ENCODE assay signal across 11 cellular contexts in the genomic region with DNA sequence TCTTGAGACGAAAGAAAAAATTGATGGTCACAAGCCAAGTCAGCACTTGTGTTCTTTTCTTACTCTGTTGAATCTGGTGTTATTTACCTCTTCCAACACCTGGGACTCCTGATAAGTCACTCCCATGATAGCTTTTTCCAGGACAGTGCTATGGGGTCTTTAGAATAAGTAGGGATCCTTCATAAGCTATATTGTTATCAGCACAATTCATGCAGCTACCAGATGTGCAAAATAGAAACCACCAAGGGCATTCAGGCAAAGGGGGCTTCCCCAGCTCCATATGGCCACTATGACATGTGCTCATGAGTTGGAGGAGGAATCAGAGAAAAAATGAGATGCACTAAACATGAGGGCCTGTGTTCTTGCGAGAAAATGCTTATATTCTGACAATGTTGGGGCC. TPM values are rescaled to one million over a fixed set of nuclear protein-coding genes. Genes with fewer than 3 reads are reported as not detected.
DNase-seq lines count a peak whose midpoint lies in the region; ATAC-seq and TF ChIP-seq lines count a peak whose summit lies in the region.
"Had no signal": no experiment of that assay in that cellular context is flagged by ENCODE, and none has a peak within 500 bp of the region (broad histone marks: within the 10 kb centered on the region; RNA-seq: fewer than 3 reads in every experiment).

No MANE protein-coding gene starts in this region.

- peak overlapping the region; percentile 15 for H2AFZ ChIP-seq in neural cell (ENCODE audit: low read depth, low read length)

- intact Hi-C loops in activated T-helper 2 cell treated with anti-CD3 and anti-CD28 coated beads, Interferon-gamma antibody, Interleukin-2, Interleukin-4, amounts not matched to agents 10 μg/mL and 5 μg/mL and 100 μg/mL, durations not matched to agents 14 hours and 24 hours and 36 hours (cut with micrococcal nuclease), result no loop called here

- H3K9ac ChIP-seq in neural cell (ENCODE audit: low read length), result no peak overlapping the region

- H3F3A ChIP-seq in neural cell (ENCODE audit: insufficient read depth, low read length, poor library complexity, severe bottlenecking), result no peaks in the 10 kb centered on the region

- peak overlapping the region; percentile 41 for H3K4me3 ChIP-seq in neural cell (ENCODE audit: low read length)
- H3K4me3 ChIP-seq: SJSA1 had no signal

- H3K27ac ChIP-seq in neural cell (ENCODE audit: low read length), result peak overlapping the region; percentile 72
- H3K27ac ChIP-seq: SJSA1 had no signal

- H3K27me3 ChIP-seq in neural cell (ENCODE audit: insufficient read depth, low read depth, low read length), result no peaks in the 10 kb centered on the region

- DNase-seq in activated CD4-positive, alpha-beta T cell treated with anti-CD3 and anti-CD28 coated beads for 48 hours, result peak; percentile 57
- DNase-seq in activated CD4-positive, alpha-beta T cell treated with anti-CD3 and anti-CD28 coated beads, Interleukin-2, amount 50 U/mL, for 1 hour, result no peak
- DNase-seq in activated T-helper 2 cell treated with anti-CD3 and anti-CD28 coated beads, Interferon-gamma antibody, Interleukin-2, Interleukin-4, amounts not matched to agents 10 μg/mL and 5 μg/mL and 100 μg/mL, durations not matched to agents 14 hours and 24 hours and 36 hours (ENCODE audit: low spot score), result no peak
- no peak for DNase-seq in chondrocyte (ENCODE audit: low spot score)
- DNase-seq in endothelial cell (ENCODE audit: low spot score), result no peak
- DNase-seq: NCI-H526 had no signal

- peaks cover 19% of the 10 kb centered on the region for H3K36me3 Mint-ChIP-seq in activated T-helper 2 cell treated with anti-CD3 and anti-CD28 coated beads, Interferon-gamma antibody, Interleukin-2, Interleukin-4, amounts not matched to agents 10 μg/mL and 5 μg/mL and 100 μg/mL, durations not matched to agents 14 hours and 24 hours and 36 hours (ENCODE audit: low read depth)
- H3K36me3 Mint-ChIP-seq in chondrocyte (ENCODE audit: low read depth) (no peaks in the 10 kb centered on the region), endothelial cell (ENCODE audit: low read depth, unreplicated experiment) (no peaks in the 10 kb centered on the region)
- H3K36me3 Mint-ChIP-seq: type B pancreatic cell had no signal

- ATAC-seq in HG02884 (IDR thresholded peaks at IDR 0.05; ENCODE audit: unreplicated experiment) (peak; percentile 45), GM19035 (IDR thresholded peaks at IDR 0.05; ENCODE audit: unreplicated experiment) (no peak)

- no peaks in the 10 kb centered on the region for H3K79me2 ChIP-seq in neural cell (replicated peaks; ENCODE audit: insufficient read depth, low read length)

- H3K9me2 ChIP-seq in neural cell (ENCODE audit: insufficient read depth, low read length), result no peaks in the 10 kb centered on the region

- peaks cover 77% of the 10 kb centered on the region for H3K4me1 Mint-ChIP-seq in activated T-helper 2 cell treated with anti-CD3 and anti-CD28 coated beads, Interferon-gamma antibody, Interleukin-2, Interleukin-4, amounts not matched to agents 10 μg/mL and 5 μg/mL and 100 μg/mL, durations not matched to agents 14 hours and 24 hours and 36 hours (ENCODE audit: low read depth)
- H3K4me1 Mint-ChIP-seq in chondrocyte (ENCODE audit: low read depth), result no peaks in the 10 kb centered on the region
- peaks cover 53% of the 10 kb centered on the region for H3K4me1 Mint-ChIP-seq in endothelial cell (ENCODE audit: unreplicated experiment)

- TF ChIP-seq EP300 in neural cell (conservative IDR thresholded peaks at IDR 0.05; ENCODE audit: poor library complexity, severe bottlenecking), result no peak

- no peak for TF ChIP-seq RAD21 in neural cell (conservative IDR thresholded peaks at IDR 0.05)

- peak overlapping the region; percentile 19 for H3K4me2 ChIP-seq in neural cell (ENCODE audit: low read length)

- no peaks in the 10 kb centered on the region for H3K27me3 Mint-ChIP-seq in activated T-helper 2 cell treated with anti-CD3 and anti-CD28 coated beads, Interferon-gamma antibody, Interleukin-2, Interleukin-4, amounts not matched to agents 10 μg/mL and 5 μg/mL and 100 μg/mL, durations not matched to agents 14 hours and 24 hours and 36 hours (ENCODE audit: low read depth)
- H3K27me3 Mint-ChIP-seq in chondrocyte (ENCODE audit: low read depth) (peaks cover 57% of the 10 kb centered on the region), endothelial cell (ENCODE audit: unreplicated experiment) (no peaks in the 10 kb centered on the region)

- peak overlapping the region; percentile 37 for H3K4me3 Mint-ChIP-seq in activated T-helper 2 cell treated with anti-CD3 and anti-CD28 coated beads, Interferon-gamma antibody, Interleukin-2, Interleukin-4, amounts not matched to agents 10 μg/mL and 5 μg/mL and 100 μg/mL, durations not matched to agents 14 hours and 24 hours and 36 hours (ENCODE audit: low read depth)
- H3K4me3 Mint-ChIP-seq in chondrocyte (ENCODE audit: unreplicated experiment) (no peak overlapping the region), endothelial cell (ENCODE audit: unreplicated experiment) (no peak overlapping the region)

- peak overlapping the region; percentile 79 for H3K27ac Mint-ChIP-seq in activated T-helper 2 cell treated with anti-CD3 and anti-CD28 coated beads, Interferon-gamma antibody, Interleukin-2, Interleukin-4, amounts not matched to agents 10 μg/mL and 5 μg/mL and 100 μg/mL, durations not matched to agents 14 hours and 24 hours and 36 hours
- H3K27ac Mint-ChIP-seq in chondrocyte (ENCODE audit: unreplicated experiment), result no peak overlapping the region
- no peak overlapping the region for H3K27ac Mint-ChIP-seq in endothelial cell (ENCODE audit: unreplicated experiment)
- H3K27ac Mint-ChIP-seq: type B pancreatic cell had no signal

- peaks cover 16% of the 10 kb centered on the region for H3K9me3 Mint-ChIP-seq in activated T-helper 2 cell treated with anti-CD3 and anti-CD28 coated beads, Interferon-gamma antibody, Interleukin-2, Interleukin-4, amounts not matched to agents 10 μg/mL and 5 μg/mL and 100 μg/mL, durations not matched to agents 14 hours and 24 hours and 36 hours
- H3K9me3 Mint-ChIP-seq in chondrocyte (ENCODE audit: low read depth), result no peaks in the 10 kb centered on the region
- H3K9me3 Mint-ChIP-seq in endothelial cell (ENCODE audit: unreplicated experiment), result no peaks in the 10 kb centered on the region

- H3K36me3 ChIP-seq in neural cell (ENCODE audit: insufficient read depth, low read length), result no peaks in the 10 kb centered on the region
- H3K36me3 ChIP-seq: SJSA1 had no signal

- H3K9me3 ChIP-seq in neural cell (ENCODE audit: low read length), result no peaks in the 10 kb centered on the region
- H3K9me3 ChIP-seq: SJSA1 had no signal

- TF ChIP-seq CTCF in neural cell (IDR thresholded peaks at IDR 0.05; ENCODE audit: poor library complexity, severe bottlenecking) (no peak), chondrocyte (IDR thresholded peaks at IDR 0.05) (no peak), endothelial cell (IDR thresholded peaks at IDR 0.05; ENCODE audit: unreplicated experiment) (no peak)

- H4K20me1 ChIP-seq in neural cell (ENCODE audit: insufficient read depth), result no peaks in the 10 kb centered on the region

TF ChIP-seq in neural cell, 6 proteins besides CTCF, POLR2A, EP300 and RAD21:
- no peak for TF ChIP-seq POLR2AphosphoS5 (IDR thresholded peaks at IDR 0.05)
- no peak for TF ChIP-seq MXI1 (conservative IDR thresholded peaks at IDR 0.05; ENCODE audit: poor library complexity, severe bottlenecking)
- no peak for TF ChIP-seq SMC3 (conservative IDR thresholded peaks at IDR 0.05; ENCODE audit: poor library complexity)
- TF ChIP-seq TAF1 (IDR thresholded peaks at IDR 0.05; ENCODE audit: low read depth), result no peak
- TF ChIP-seq, protein P1, sequence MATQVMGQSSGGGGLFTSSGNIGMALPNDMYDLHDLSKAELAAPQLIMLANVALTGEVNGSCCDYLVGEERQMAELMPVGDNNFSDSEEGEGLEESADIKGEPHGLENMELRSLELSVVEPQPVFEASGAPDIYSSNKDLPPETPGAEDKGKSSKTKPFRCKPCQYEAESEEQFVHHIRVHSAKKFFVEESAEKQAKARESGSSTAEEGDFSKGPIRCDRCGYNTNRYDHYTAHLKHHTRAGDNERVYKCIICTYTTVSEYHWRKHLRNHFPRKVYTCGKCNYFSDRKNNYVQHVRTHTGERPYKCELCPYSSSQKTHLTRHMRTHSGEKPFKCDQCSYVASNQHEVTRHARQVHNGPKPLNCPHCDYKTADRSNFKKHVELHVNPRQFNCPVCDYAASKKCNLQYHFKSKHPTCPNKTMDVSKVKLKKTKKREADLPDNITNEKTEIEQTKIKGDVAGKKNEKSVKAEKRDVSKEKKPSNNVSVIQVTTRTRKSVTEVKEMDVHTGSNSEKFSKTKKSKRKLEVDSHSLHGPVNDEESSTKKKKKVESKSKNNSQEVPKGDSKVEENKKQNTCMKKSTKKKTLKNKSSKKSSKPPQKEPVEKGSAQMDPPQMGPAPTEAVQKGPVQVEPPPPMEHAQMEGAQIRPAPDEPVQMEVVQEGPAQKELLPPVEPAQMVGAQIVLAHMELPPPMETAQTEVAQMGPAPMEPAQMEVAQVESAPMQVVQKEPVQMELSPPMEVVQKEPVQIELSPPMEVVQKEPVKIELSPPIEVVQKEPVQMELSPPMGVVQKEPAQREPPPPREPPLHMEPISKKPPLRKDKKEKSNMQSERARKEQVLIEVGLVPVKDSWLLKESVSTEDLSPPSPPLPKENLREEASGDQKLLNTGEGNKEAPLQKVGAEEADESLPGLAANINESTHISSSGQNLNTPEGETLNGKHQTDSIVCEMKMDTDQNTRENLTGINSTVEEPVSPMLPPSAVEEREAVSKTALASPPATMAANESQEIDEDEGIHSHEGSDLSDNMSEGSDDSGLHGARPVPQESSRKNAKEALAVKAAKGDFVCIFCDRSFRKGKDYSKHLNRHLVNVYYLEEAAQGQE (IDR thresholded peaks at IDR 0.05; ENCODE audit: borderline replicate concordance), result no peak
- no peak for TF ChIP-seq EZH2 (IDR thresholded peaks at IDR 0.05; ENCODE audit: borderline replicate concordance, insufficient read depth, low read length, poor library complexity, severe bottlenecking)

RNA-seq across cellular contexts. Expression of gene SKAP1, which starts 9.5 kb away (rescaled TPM):
- 60.5 and 67.9 TPM in 2 replicates for total RNA-seq in activated T-helper 2 cell treated with anti-CD3 and anti-CD28 coated beads, Interferon-gamma antibody, Interleukin-2, Interleukin-4, amounts not matched to agents 10 μg/mL and 5 μg/mL and 100 μg/mL, durations not matched to agents 14 hours and 24 hours and 36 hours
- 0.63 TPM in 1 of 2 replicates, not detected in the other for polyA plus RNA-seq in neural cell
- not detected in 2 replicates for polyA minus RNA-seq in neural cell
- total RNA-seq in chondrocyte (not detected in 3 replicates), endothelial cell (ENCODE audit: unreplicated experiment) (2.1 TPM)

Comparison
In these comparisons a context has a peak if more than half of its experiments do, and no peak if none do; other contexts are left out.
1. RNA of gene SKAP1, which starts 9.5 kb away (total RNA-seq): 60.5 to 67.9 TPM in activated T-helper 2 cell treated with anti-CD3 and anti-CD28 coated beads, Interferon-gamma antibody, Interleukin-2, Interleukin-4, amounts not matched to agents 10 μg/mL and 5 μg/mL and 100 μg/mL, durations not matched to agents 14 hours and 24 hours and 36 hours; 2.1 TPM in endothelial cell (single experiment) and not detected in chondrocyte; every median in the first group is over 10 times any median in the second.